ENCODE assay signal across 21 cellular contexts in the genomic region with DNA sequence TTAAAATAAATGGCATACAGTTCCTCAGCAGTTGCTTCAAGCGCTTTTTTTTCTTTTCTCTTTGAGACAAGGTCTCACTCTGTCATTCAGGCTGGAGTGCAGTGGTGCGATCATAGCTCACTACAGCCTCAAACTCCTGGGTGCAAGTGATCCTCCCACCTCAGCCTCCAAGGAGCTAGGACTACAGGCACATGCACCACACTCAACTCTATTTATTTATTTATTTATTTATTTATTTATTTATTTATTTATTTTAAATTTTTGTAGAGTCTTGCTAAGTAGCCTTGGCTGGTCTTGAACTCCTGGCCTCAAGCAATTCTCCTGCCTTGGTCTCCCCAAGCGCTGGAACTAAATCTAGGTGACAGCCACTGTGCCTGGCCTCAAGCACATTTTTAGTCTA.
A peak's percentile ranks its signal among the peaks of the same experiment; 100 is the strongest.
DNase-seq lines count a peak whose midpoint lies in the region; ATAC-seq and TF ChIP-seq lines count a peak whose summit lies in the region.
"Had no signal": no experiment of that assay in that cellular context is flagged by ENCODE, and none has a peak within 500 bp of the region (broad histone marks: within the 10 kb centered on the region; RNA-seq: fewer than 3 reads in every experiment).

No MANE protein-coding gene starts in this region.

- H4K12ac ChIP-seq in trophoblast cell (ENCODE audit: low read depth, low read length), result no peak overlapping the region

- no peak for TF ChIP-seq CTCF in chondrocyte (IDR thresholded peaks at IDR 0.05)

- no peak overlapping the region for H3K27ac ChIP-seq in BLaER1 treated with 17β-estradiol and CSF1 and Interleukin-3, amounts not matched to agents 10 nM and 100 nM
- peak overlapping the region; percentile 36; the same call in 1 of the 2 replicates for H3K27ac ChIP-seq in SJSA1
- no peak overlapping the region for H3K27ac ChIP-seq in trophoblast cell (ENCODE audit: low read depth, low read length)
- H3K27ac ChIP-seq: C4-2B had no signal

- no peak overlapping the region for H3K18ac ChIP-seq in trophoblast cell (ENCODE audit: low read length)

- H2BK12ac ChIP-seq in trophoblast cell (ENCODE audit: low read length), result no peak overlapping the region

- H2AFZ ChIP-seq in trophoblast cell (ENCODE audit: insufficient read depth, low read length, poor library complexity), result no peak overlapping the region
- H2AFZ ChIP-seq: GM23338 had no signal

- H2AK5ac ChIP-seq in trophoblast cell (ENCODE audit: low read length), result no peak overlapping the region

- peaks cover 1% of the 10 kb centered on the region for H3K36me3 Mint-ChIP-seq in chondrocyte (ENCODE audit: low read depth)
- H3K36me3 Mint-ChIP-seq: CD4-positive, CD25-positive, alpha-beta regulatory T cell; CD8-positive, alpha-beta T cell had no signal

- no peak for ATAC-seq in stimulated activated naive CD8-positive, alpha-beta T cell treated with anti-CD3 and anti-CD28 coated beads, Interleukin-15, amount 100 ng/mL, for 72 hours
- no peak for ATAC-seq in HG03108 (IDR thresholded peaks at IDR 0.05; ENCODE audit: unreplicated experiment)
- ATAC-seq: CD8-positive, alpha-beta T cell; GM12878; GM23338; HCT116 had no signal

- no peak overlapping the region for H3K14ac ChIP-seq in trophoblast cell (ENCODE audit: low read length)

- no peaks in the 10 kb centered on the region for H3K27me3 ChIP-seq in BLaER1 treated with 17β-estradiol and CSF1 and Interleukin-3, amounts not matched to agents 10 nM and 100 nM
- no peaks in the 10 kb centered on the region for H3K27me3 ChIP-seq in SJSA1 (replicated peaks)
- H3K27me3 ChIP-seq in trophoblast cell (ENCODE audit: insufficient read depth, low read length), result no peaks in the 10 kb centered on the region

- peaks cover 94 to 100% (median 100%) of the 10 kb centered on the region in 11 experiments for H4K20me1 ChIP-seq in BLaER1 treated with 17β-estradiol and CSF1 and Interleukin-3, amounts not matched to agents 10 nM and 100 nM

- H3K36me3 ChIP-seq in BLaER1 treated with 17β-estradiol and CSF1 and Interleukin-3, amounts not matched to agents 10 nM and 100 nM, result peaks cover 0 to 8% (median 0%) of the 10 kb centered on the region in 11 experiments; a peak in 1 of 22 replicates
- H3K36me3 ChIP-seq in SJSA1 (no peaks in the 10 kb centered on the region), trophoblast cell (ENCODE audit: control insufficient read depth in 1 of 2, insufficient read depth in 2 of 2, low read length in 2 of 2) (no peaks in the 10 kb centered on the region)

- peak overlapping the region in 7 of 11 experiments; percentile 47 to 93 (median 80); a peak in 9 of 22 replicates for H3K4me2 ChIP-seq in BLaER1 treated with 17β-estradiol and CSF1 and Interleukin-3, amounts not matched to agents 10 nM and 100 nM
- no peak overlapping the region for H3K4me2 ChIP-seq in trophoblast cell (ENCODE audit: low read length)
- H3K4me2 ChIP-seq: GM23338 had no signal

- no CpG with 5 or more reads among the region's 3 CpGs for WGBS in trophoblast cell (ENCODE audit: extremely low coverage, insufficient coverage, insufficient read length)

- H3K4me3 ChIP-seq in BLaER1 treated with 17β-estradiol and CSF1 and Interleukin-3, amounts not matched to agents 10 nM and 100 nM, result no peak overlapping the region
- H3K4me3 ChIP-seq in SJSA1 (no peak overlapping the region), trophoblast cell (ENCODE audit: low read depth, low read length) (no peak overlapping the region)
- H3K4me3 ChIP-seq: GM12878, GM23338 had no signal

- H3K79me2 ChIP-seq in trophoblast cell (ENCODE audit: control insufficient read depth, insufficient read depth, low read length, poor library complexity), result peaks cover 16% of the 10 kb centered on the region

- H3K4me1 Mint-ChIP-seq in chondrocyte (ENCODE audit: low read depth), result peaks cover 83% of the 10 kb centered on the region
- peaks cover 55% of the 10 kb centered on the region for H3K4me1 Mint-ChIP-seq in stimulated activated naive CD8-positive, alpha-beta T cell treated with anti-CD3 and anti-CD28 coated beads, Interleukin-15, amount 100 ng/mL, for 72 hours

- DNase-seq in SJSA1 (ENCODE audit: low read depth in 1 of 2, low spot score in 2 of 2) (no peak), chondrocyte (ENCODE audit: low spot score) (no peak), trophoblast cell (no peak), superior temporal gyrus (ENCODE audit: extremely low spot score) (no peak)
- DNase-seq in stimulated activated naive CD8-positive, alpha-beta T cell treated with anti-CD3 and anti-CD28 coated beads, Interleukin-15, amount 100 ng/mL, for 72 hours, result no peak
- no peak for DNase-seq in stimulated activated CD4-positive, alpha-beta T cell treated with anti-CD3 and anti-CD28 coated beads, Interleukin-12 subunit alpha, Interleukin-12 subunit beta, amount 100 ng/mL, for 4 hours
- DNase-seq: 8988T; Caco-2; CD4-positive, CD25-positive, alpha-beta regulatory T cell; CD8-positive, alpha-beta T cell; DMS79; EL; GDM1; H9; HFFc6 had no signal

- H4K91ac ChIP-seq in trophoblast cell (ENCODE audit: low read depth, low read length), result no peak overlapping the region

- no peak overlapping the region for H2BK5ac ChIP-seq in trophoblast cell (ENCODE audit: low read depth, low read length, poor library complexity)

- H3K9me3 ChIP-seq in BLaER1 treated with 17β-estradiol and CSF1 and Interleukin-3, amounts not matched to agents 10 nM and 100 nM (replicated peaks in 1 of 11), result 0 out of 22 replicates have a peak, but pooled peaks cover 0 to 3% (median 0%) of the 10 kb centered on the region in 11 experiments
- H3K9me3 ChIP-seq in SJSA1 (replicated peaks) (no peaks in the 10 kb centered on the region), trophoblast cell (ENCODE audit: insufficient read depth, low read depth, low read length) (no peaks in the 10 kb centered on the region)
- H3K9me3 ChIP-seq: Caco-2 had no signal

- H3K79me1 ChIP-seq in trophoblast cell (ENCODE audit: low read length), result peaks cover 1% of the 10 kb centered on the region

- H3K27me3 Mint-ChIP-seq in chondrocyte (ENCODE audit: low read depth), result no peaks in the 10 kb centered on the region
- no peaks in the 10 kb centered on the region for H3K27me3 Mint-ChIP-seq in stimulated activated naive CD8-positive, alpha-beta T cell treated with anti-CD3 and anti-CD28 coated beads, Interleukin-15, amount 100 ng/mL, for 72 hours
- H3K27me3 Mint-ChIP-seq: CD4-positive, CD25-positive, alpha-beta regulatory T cell had no signal

- peak overlapping the region; percentile 75 for H3K4ac ChIP-seq in trophoblast cell (ENCODE audit: low read depth, low read length)

- peaks cover 37 to 79% (median 51%) of the 10 kb centered on the region in 10 experiments for H3K4me1 ChIP-seq in BLaER1 treated with 17β-estradiol and CSF1 and Interleukin-3, amounts not matched to agents 10 nM and 100 nM
- H3K4me1 ChIP-seq in SJSA1 (replicated peaks) (peaks cover 72% of the 10 kb centered on the region), trophoblast cell (ENCODE audit: control insufficient read depth in 1 of 2, insufficient read depth in 2 of 2, low read length in 2 of 2) (peaks cover 5 to 10% of the 10 kb centered on the region in 2 experiments)

- no peak overlapping the region for H3K9ac ChIP-seq in BLaER1 treated with 17β-estradiol and CSF1 and Interleukin-3, amounts not matched to agents 10 nM and 100 nM
- H3K9ac ChIP-seq in trophoblast cell (ENCODE audit: low read length), result no peak overlapping the region

- no peak overlapping the region for H4K8ac ChIP-seq in trophoblast cell (ENCODE audit: low read depth, low read length)

- H3K4me3 Mint-ChIP-seq in chondrocyte (ENCODE audit: unreplicated experiment), result no peak overlapping the region
- H3K4me3 Mint-ChIP-seq in stimulated activated naive CD8-positive, alpha-beta T cell treated with anti-CD3 and anti-CD28 coated beads, Interleukin-15, amount 100 ng/mL, for 72 hours, result no peak overlapping the region
- H3K4me3 Mint-ChIP-seq: CD8-positive, alpha-beta T cell; GM23338; H9 had no signal

- H3K23ac ChIP-seq in trophoblast cell (ENCODE audit: low read length), result no peak overlapping the region

- H3K9me3 Mint-ChIP-seq in chondrocyte (ENCODE audit: low read depth), result no peaks in the 10 kb centered on the region
- H3K9me3 Mint-ChIP-seq in stimulated activated naive CD8-positive, alpha-beta T cell treated with anti-CD3 and anti-CD28 coated beads, Interleukin-15, amount 100 ng/mL, for 72 hours, result no peaks in the 10 kb centered on the region
- H3K9me3 Mint-ChIP-seq: CD4-positive, CD25-positive, alpha-beta regulatory T cell; CD8-positive, alpha-beta T cell; GM23338; H9; HFFc6 had no signal

- no peak overlapping the region for H2BK120ac ChIP-seq in trophoblast cell (ENCODE audit: insufficient read depth, low read length, poor library complexity)

- peak overlapping the region; percentile 73 for H3K27ac Mint-ChIP-seq in chondrocyte (ENCODE audit: unreplicated experiment)
- H3K27ac Mint-ChIP-seq in stimulated activated naive CD8-positive, alpha-beta T cell treated with anti-CD3 and anti-CD28 coated beads, Interleukin-15, amount 100 ng/mL, for 72 hours, result no peak overlapping the region
- H3K27ac Mint-ChIP-seq: CD8-positive, alpha-beta T cell; GM23338 had no signal
